Comparison of ENCODE assay signal across 23 cellular contexts in genomic region chrX:71906133-71906532, GRCh38. TPM values are rescaled to one million over a fixed set of nuclear protein-coding genes. Genes with fewer than 3 reads are reported as not detected.
"Had no signal": no experiment of that assay in that cellular context is flagged by ENCODE, and none has a peak within 500 bp of the region (broad histone marks: within the 10 kb centered on the region; RNA-seq: fewer than 3 reads in every experiment).

No MANE protein-coding gene starts in this region.

- H3K36me3 Mint-ChIP-seq: T-cell had no signal

- ATAC-seq: HepG2, T-cell had no signal

- H3K4me3 ChIP-seq: SJSA1 had no signal

- H3K36me3 ChIP-seq: SJSA1 had no signal

- H3K27ac ChIP-seq: KMS-11, SJSA1 had no signal

- H3K9me3 Mint-ChIP-seq: T-cell had no signal

- H3K9me3 ChIP-seq: SJSA1, SK-N-SH had no signal

- H3K9ac ChIP-seq: KMS-11, SK-N-SH had no signal

- H3K4me2 ChIP-seq: KMS-11, SK-N-SH had no signal

- FAIRE-seq: HepG2, RCC 7860 had no signal

- H3K4me3 Mint-ChIP-seq: T-cell had no signal

- DNase-seq: IMR-90, Kasumi-1, MM.1S, NCI-H1092 treated with DMSO at 0.1 percent for 48 hours, NCI-H1436, NCI-H187, NCI-H2029, NCI-H2081 treated with DMSO at 0.1 percent for 48 hours, NCI-H2171, NCI-H345, NCI-H446 treated with DMSO at 0.1 percent for 48 hours, NCI-H510A treated with DMSO at 0.1 percent for 48 hours, NCI-H526, Right ventricle myocardium superior, RPMI8226, SIG-M5, SK-N-SH, SW 1271, T-cell had no signal

RNA-seq across cellular contexts. Expression of gene NHSL2, which starts 4.5 kb away (rescaled TPM):
- total RNA-seq: HepG2 had no signal
- polyA plus RNA-seq: HepG2 had no signal
